ENCODE assay signal across 8 cellular contexts in genomic region chr10:119165171-119166110, GRCh38.
A peak's percentile ranks its signal among the peaks of the same experiment; 100 is the strongest.
DNase-seq lines count a peak whose midpoint lies in the region; ATAC-seq and TF ChIP-seq lines count a peak whose summit lies in the region.

Gene SFXN4 (minus strand): TSS chr10:119165714. CDS start chr10:119165647, 67 bp downstream.

- in situ Hi-C loops in T47D (cut with HindIII; ENCODE audit: low pct_unique_long_range_greater_than_20kb, low sequenced_read_pairs) = no loop called here

- DNase-seq in NCI-H1694 treated with DMSO at 0.1 percent for 48 hours (lab: John Stamatoyannopoulos, UW) (peak; percentile 19), NCI-H1694 (lab: John Stamatoyannopoulos, UW) (no peak), NCI-H146 treated with DMSO at 0.1 percent for 48 hours (lab: John Stamatoyannopoulos, UW; ENCODE audit: unreplicated experiment) (peak; percentile 44), T47D (ENCODE audit: low read depth in 1 of 2, low spot score in 1 of 2) (peak; percentile 19 to 78), iris pigment epithelial cell (ENCODE audit: low read depth) (peak; percentile 55)
- peak; percentile 80 for DNase-seq in stimulated activated CD4-positive, alpha-beta T cell treated with anti-CD3 and anti-CD28 coated beads, Interleukin-12 subunit alpha, Interleukin-12 subunit beta, amount 100 ng/mL, for 4 hours

- peak; percentile 90 for ATAC-seq in HG02642 (IDR thresholded peaks at IDR 0.05; ENCODE audit: poor library complexity, unreplicated experiment)

- peak within 1 kb of the TSS; percentile 86 for H3K27ac ChIP-seq in VCaP

- TF ChIP-seq CTCF in VCaP (conservative IDR thresholded peaks at IDR 0.05) = no peak
